ENCODE assay signal across 1 cellular context in genomic region chr19:10517361-10517759, GRCh38.
TF ChIP-seq lines count a peak whose summit lies in the region.

A gene with protein sequence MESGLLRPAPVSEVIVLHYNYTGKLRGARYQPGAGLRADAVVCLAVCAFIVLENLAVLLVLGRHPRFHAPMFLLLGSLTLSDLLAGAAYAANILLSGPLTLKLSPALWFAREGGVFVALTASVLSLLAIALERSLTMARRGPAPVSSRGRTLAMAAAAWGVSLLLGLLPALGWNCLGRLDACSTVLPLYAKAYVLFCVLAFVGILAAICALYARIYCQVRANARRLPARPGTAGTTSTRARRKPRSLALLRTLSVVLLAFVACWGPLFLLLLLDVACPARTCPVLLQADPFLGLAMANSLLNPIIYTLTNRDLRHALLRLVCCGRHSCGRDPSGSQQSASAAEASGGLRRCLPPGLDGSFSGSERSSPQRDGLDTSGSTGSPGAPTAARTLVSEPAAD (minus strand): TSS chr19:10517447. CDS start chr19:10515011, 2,436 bp downstream.

TF ChIP-seq in HEK293, 187 proteins besides CTCF, POLR2A, EP300 and RAD21 (continued from another document and continues in another):
- no peak for TF ChIP-seq ZNF292 (tag by site-specific recombination; IDR thresholded peaks at IDR 0.05; ENCODE audit: borderline replicate concordance, low read depth)
- peak; percentile 75 for TF ChIP-seq ZNF623 (tag by site-specific recombination; IDR thresholded peaks at IDR 0.05)
- peak; percentile 41; the same call in 1 of the 2 replicates for TF ChIP-seq ZNF341 (tag by site-specific recombination; IDR thresholded peaks at IDR 0.05; ENCODE audit: low read depth)
- TF ChIP-seq ZNF560 (tag by site-specific recombination; IDR thresholded peaks at IDR 0.05; ENCODE audit: borderline replicate concordance), result no peak
- TF ChIP-seq, protein P1, sequence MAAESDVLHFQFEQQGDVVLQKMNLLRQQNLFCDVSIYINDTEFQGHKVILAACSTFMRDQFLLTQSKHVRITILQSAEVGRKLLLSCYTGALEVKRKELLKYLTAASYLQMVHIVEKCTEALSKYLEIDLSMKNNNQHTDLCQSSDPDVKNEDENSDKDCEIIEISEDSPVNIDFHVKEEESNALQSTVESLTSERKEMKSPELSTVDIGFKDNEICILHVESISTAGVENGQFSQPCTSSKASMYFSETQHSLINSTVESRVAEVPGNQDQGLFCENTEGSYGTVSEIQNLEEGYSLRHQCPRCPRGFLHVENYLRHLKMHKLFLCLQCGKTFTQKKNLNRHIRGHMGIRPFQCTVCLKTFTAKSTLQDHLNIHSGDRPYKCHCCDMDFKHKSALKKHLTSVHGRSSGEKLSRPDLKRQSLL (tag by site-specific recombination; IDR thresholded peaks at IDR 0.05), result 0 out of 2 replicates have a peak, but pooled peaks have one; percentile 16
- no peak for TF ChIP-seq PRDM1 (tag by site-specific recombination; IDR thresholded peaks at IDR 0.05)
- TF ChIP-seq ZNF548 (tag by site-specific recombination; IDR thresholded peaks at IDR 0.05), result no peak
- no peak for TF ChIP-seq BCL11A (tag by site-specific recombination; IDR thresholded peaks at IDR 0.05; ENCODE audit: low read depth)
- TF ChIP-seq, protein P2, sequence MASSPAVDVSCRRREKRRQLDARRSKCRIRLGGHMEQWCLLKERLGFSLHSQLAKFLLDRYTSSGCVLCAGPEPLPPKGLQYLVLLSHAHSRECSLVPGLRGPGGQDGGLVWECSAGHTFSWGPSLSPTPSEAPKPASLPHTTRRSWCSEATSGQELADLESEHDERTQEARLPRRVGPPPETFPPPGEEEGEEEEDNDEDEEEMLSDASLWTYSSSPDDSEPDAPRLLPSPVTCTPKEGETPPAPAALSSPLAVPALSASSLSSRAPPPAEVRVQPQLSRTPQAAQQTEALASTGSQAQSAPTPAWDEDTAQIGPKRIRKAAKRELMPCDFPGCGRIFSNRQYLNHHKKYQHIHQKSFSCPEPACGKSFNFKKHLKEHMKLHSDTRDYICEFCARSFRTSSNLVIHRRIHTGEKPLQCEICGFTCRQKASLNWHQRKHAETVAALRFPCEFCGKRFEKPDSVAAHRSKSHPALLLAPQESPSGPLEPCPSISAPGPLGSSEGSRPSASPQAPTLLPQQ (tag by site-specific recombination; IDR thresholded peaks at IDR 0.05), result no peak
- no peak for TF ChIP-seq ZNF37A (tag by site-specific recombination; IDR thresholded peaks at IDR 0.05)
- no peak for TF ChIP-seq ZNF654 (tag by site-specific recombination; IDR thresholded peaks at IDR 0.05; ENCODE audit: low read depth)
- TF ChIP-seq YY1 (tag by site-specific recombination; IDR thresholded peaks at IDR 0.05), result peak; percentile 44; the same call in 1 of the 2 replicates
- TF ChIP-seq ZNF48 (tag by site-specific recombination; IDR thresholded peaks at IDR 0.05), result no peak
- TF ChIP-seq PRDM10 (tag by site-specific recombination; IDR thresholded peaks at IDR 0.05), result no peak
- TF ChIP-seq ZIC2 (tag by site-specific recombination; IDR thresholded peaks at IDR 0.05), result no peak
- TF ChIP-seq GLIS1 (tag by site-specific recombination; IDR thresholded peaks at IDR 0.05), result no peak
- no peak for TF ChIP-seq ZNF121 (tag by site-specific recombination; IDR thresholded peaks at IDR 0.05)
- TF ChIP-seq, protein P3, sequence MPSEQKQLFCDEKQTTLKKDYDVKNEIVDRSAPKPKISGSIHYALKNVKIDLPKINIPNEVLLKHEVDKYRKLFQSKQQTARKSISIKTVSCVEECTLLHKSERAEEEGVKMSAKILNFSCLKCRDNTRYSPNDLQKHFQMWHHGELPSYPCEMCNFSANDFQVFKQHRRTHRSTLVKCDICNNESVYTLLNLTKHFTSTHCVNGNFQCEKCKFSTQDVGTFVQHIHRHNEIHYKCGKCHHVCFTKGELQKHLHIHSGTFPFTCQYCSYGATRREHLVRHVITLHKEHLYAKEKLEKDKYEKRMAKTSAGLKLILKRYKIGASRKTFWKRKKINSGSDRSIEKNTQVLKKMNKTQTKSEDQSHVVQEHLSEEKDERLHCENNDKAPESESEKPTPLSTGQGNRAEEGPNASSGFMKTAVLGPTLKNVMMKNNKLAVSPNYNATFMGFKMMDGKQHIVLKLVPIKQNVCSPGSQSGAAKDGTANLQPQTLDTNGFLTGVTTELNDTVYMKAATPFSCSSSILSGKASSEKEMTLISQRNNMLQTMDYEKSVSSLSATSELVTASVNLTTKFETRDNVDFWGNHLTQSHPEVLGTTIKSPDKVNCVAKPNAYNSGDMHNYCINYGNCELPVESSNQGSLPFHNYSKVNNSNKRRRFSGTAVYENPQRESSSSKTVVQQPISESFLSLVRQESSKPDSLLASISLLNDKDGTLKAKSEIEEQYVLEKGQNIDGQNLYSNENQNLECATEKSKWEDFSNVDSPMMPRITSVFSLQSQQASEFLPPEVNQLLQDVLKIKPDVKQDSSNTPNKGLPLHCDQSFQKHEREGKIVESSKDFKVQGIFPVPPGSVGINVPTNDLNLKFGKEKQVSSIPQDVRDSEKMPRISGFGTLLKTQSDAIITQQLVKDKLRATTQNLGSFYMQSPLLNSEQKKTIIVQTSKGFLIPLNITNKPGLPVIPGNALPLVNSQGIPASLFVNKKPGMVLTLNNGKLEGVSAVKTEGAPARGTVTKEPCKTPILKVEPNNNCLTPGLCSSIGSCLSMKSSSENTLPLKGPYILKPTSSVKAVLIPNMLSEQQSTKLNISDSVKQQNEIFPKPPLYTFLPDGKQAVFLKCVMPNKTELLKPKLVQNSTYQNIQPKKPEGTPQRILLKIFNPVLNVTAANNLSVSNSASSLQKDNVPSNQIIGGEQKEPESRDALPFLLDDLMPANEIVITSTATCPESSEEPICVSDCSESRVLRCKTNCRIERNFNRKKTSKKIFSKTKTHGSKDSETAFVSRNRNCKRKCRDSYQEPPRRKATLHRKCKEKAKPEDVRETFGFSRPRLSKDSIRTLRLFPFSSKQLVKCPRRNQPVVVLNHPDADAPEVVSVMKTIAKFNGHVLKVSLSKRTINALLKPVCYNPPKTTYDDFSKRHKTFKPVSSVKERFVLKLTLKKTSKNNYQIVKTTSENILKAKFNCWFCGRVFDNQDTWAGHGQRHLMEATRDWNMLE (tag by site-specific recombination; conservative IDR thresholded peaks at IDR 0.05; ENCODE audit: low read depth), result no peak
- TF ChIP-seq ZNF214 (tag by site-specific recombination; IDR thresholded peaks at IDR 0.05; ENCODE audit: borderline replicate concordance), result no peak
- TF ChIP-seq ZNF473 (tag by site-specific recombination; IDR thresholded peaks at IDR 0.05), result no peak
- TF ChIP-seq MEIS1 (CRISPR knock-in tag; IDR thresholded peaks at IDR 0.05; ENCODE audit: borderline replicate concordance), result no peak
- no peak for TF ChIP-seq ZNF223 (tag by site-specific recombination; IDR thresholded peaks at IDR 0.05)
- TF ChIP-seq, protein P4, sequence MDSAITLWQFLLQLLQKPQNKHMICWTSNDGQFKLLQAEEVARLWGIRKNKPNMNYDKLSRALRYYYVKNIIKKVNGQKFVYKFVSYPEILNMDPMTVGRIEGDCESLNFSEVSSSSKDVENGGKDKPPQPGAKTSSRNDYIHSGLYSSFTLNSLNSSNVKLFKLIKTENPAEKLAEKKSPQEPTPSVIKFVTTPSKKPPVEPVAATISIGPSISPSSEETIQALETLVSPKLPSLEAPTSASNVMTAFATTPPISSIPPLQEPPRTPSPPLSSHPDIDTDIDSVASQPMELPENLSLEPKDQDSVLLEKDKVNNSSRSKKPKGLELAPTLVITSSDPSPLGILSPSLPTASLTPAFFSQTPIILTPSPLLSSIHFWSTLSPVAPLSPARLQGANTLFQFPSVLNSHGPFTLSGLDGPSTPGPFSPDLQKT (IDR thresholded peaks at IDR 0.05; ENCODE audit: borderline replicate concordance, low read depth, low read length), result no peak
- TF ChIP-seq, protein P5, sequence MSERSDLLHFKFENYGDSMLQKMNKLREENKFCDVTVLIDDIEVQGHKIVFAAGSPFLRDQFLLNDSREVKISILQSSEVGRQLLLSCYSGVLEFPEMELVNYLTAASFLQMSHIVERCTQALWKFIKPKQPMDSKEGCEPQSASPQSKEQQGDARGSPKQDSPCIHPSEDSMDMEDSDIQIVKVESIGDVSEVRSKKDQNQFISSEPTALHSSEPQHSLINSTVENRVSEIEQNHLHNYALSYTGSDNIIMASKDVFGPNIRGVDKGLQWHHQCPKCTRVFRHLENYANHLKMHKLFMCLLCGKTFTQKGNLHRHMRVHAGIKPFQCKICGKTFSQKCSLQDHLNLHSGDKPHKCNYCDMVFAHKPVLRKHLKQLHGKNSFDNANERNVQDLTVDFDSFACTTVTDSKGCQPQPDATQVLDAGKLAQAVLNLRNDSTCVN (tag by site-specific recombination; optimal IDR thresholded peaks at IDR 0.05), result peak; percentile 62
- no peak for TF ChIP-seq ZFP3 (tag by site-specific recombination; IDR thresholded peaks at IDR 0.05; ENCODE audit: low read depth)
- TF ChIP-seq HOXD13 (CRISPR knock-in tag; IDR thresholded peaks at IDR 0.05; ENCODE audit: borderline replicate concordance), result no peak
- no peak for TF ChIP-seq ZNF266 (tag by site-specific recombination; IDR thresholded peaks at IDR 0.05; ENCODE audit: low read depth)
- no peak for TF ChIP-seq ZNF366 (tag by site-specific recombination; conservative IDR thresholded peaks at IDR 0.05)
- TF ChIP-seq ZSCAN30 (tag by site-specific recombination; IDR thresholded peaks at IDR 0.05), result 0 out of 2 replicates have a peak, but pooled peaks have one; percentile 26
- no peak for TF ChIP-seq ZNF362 (tag by site-specific recombination; IDR thresholded peaks at IDR 0.05)
- no peak for TF ChIP-seq ZBTB7A (tag by site-specific recombination; IDR thresholded peaks at IDR 0.05; ENCODE audit: low read depth)
- TF ChIP-seq ZFP69B (tag by site-specific recombination; IDR thresholded peaks at IDR 0.05), result no peak
- no peak for TF ChIP-seq PRDM2 (tag by site-specific recombination; IDR thresholded peaks at IDR 0.05; ENCODE audit: borderline replicate concordance)
- no peak for TF ChIP-seq OVOL3 (tag by site-specific recombination; IDR thresholded peaks at IDR 0.05)
- TF ChIP-seq REPIN1 (tag by site-specific recombination; IDR thresholded peaks at IDR 0.05; ENCODE audit: low read depth), result no peak
- no peak for TF ChIP-seq ZNF596 (tag by site-specific recombination; IDR thresholded peaks at IDR 0.05)
- no peak for TF ChIP-seq OSR2 (tag by site-specific recombination; IDR thresholded peaks at IDR 0.05)
